In the genomic region with DNA sequence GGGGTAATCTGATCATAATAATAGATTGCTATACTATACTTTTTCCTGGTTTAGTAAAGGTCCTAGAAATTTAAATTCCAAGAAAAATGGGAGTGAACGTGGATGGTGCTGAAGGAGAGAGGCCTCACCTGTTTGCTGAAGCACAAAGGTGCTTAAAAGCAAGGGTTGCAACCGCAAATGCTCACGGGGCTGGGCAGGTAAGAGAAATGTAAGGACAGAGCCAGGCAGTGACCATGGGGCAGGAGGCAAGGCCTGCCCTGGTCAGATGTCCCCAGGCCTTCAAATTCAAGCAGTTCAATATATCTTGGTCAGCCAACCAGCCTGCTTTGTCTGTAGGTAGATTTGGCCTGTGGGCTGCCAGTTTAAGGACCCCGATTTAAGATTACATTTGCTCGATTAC, we compare ENCODE assay signal across 12 cellular contexts.
"Had no signal": no experiment of that assay in that cellular context is flagged by ENCODE, and none has a peak within 500 bp of the region (broad histone marks: within the 10 kb centered on the region; RNA-seq: fewer than 3 reads in every experiment).

No MANE protein-coding gene starts in this region.

- H3K27ac ChIP-seq: body of pancreas, coronary artery, neutrophil, parathyroid adenoma had no signal

- DNase-seq: activated CD4-positive, alpha-beta T cell treated with anti-CD3 and anti-CD28 coated beads, Interleukin-2, amount 50 U/mL, for 48 hours; body of pancreas; central memory CD4-positive, alpha-beta T cell; esophagus squamous epithelium; naive thymus-derived CD4-positive, alpha-beta T cell; stimulated activated CD4-positive, alpha-beta T cell treated with anti-CD3 and anti-CD28 coated beads, Interleukin-2, amount 100 ng/mL, for 48 hours; stimulated activated naive B cell treated with anti-CD40 and anti-IgM and Interleukin-4, amounts not matched to agents 10 μg/mL and 1 μg/mL and 100 μg/mL, for 72 hours; transverse colon had no signal

- H3K79me2 ChIP-seq: parathyroid adenoma had no signal

- H3K36me3 ChIP-seq: transverse colon had no signal

- H3K4me3 ChIP-seq: body of pancreas, coronary artery, esophagus squamous epithelium, transverse colon had no signal

- H3K4me1 ChIP-seq: parathyroid adenoma had no signal

- H3K9ac ChIP-seq: parathyroid adenoma had no signal

- H2AFZ ChIP-seq: parathyroid adenoma had no signal

- H3K9me3 ChIP-seq: body of pancreas, esophagus squamous epithelium, neutrophil, transverse colon had no signal

- H3K27me3 ChIP-seq: body of pancreas, esophagus squamous epithelium, neutrophil, transverse colon had no signal

- ATAC-seq: activated naive CD4-positive, alpha-beta T cell treated with anti-CD3 and anti-CD28 coated beads, Interleukin-2, amount 50 U/mL, for 72 hours; body of pancreas; naive thymus-derived CD4-positive, alpha-beta T cell; stimulated activated naive B cell treated with anti-CD40 and anti-IgM and Interleukin-4, amounts not matched to agents 10 μg/mL and 1 μg/mL and 100 μg/mL, for 72 hours had no signal
